ENCODE assay signal across 26 cellular contexts in genomic region chr10:5958077-5958476, GRCh38. TPM values are rescaled to one million over a fixed set of nuclear protein-coding genes. Genes with fewer than 3 reads are reported as not detected.
DNase-seq lines count a peak whose midpoint lies in the region; ATAC-seq and TF ChIP-seq lines count a peak whose summit lies in the region.
"Had no signal": no experiment of that assay in that cellular context is flagged by ENCODE, and none has a peak within 500 bp of the region (broad histone marks: within the 10 kb centered on the region; RNA-seq: fewer than 3 reads in every experiment).

No MANE protein-coding gene starts in this region.

- no peaks in the 10 kb centered on the region for H3K27me3 ChIP-seq in SK-N-SH (ENCODE audit: insufficient read depth)
- H3K27me3 ChIP-seq in adipocyte (replicated peaks; ENCODE audit: control insufficient read depth, insufficient read depth, low read length), result no peaks in the 10 kb centered on the region
- H3K27me3 ChIP-seq in right cardiac atrium (ENCODE audit: control insufficient read depth, insufficient read depth), result no peaks in the 10 kb centered on the region
- H3K27me3 ChIP-seq in mesendoderm (ENCODE audit: insufficient read depth, low read length, poor library complexity), result no peaks in the 10 kb centered on the region

- no peak overlapping the region for H3K18ac ChIP-seq in mesendoderm (ENCODE audit: low read length)

- H3K4me3 ChIP-seq in SK-N-SH (ENCODE audit: low read depth in 2 of 2, low read length in 1 of 2) (no peak overlapping the region), adipocyte (ENCODE audit: low read length) (no peak overlapping the region), right cardiac atrium (ENCODE audit: low read length) (no peak overlapping the region), mesendoderm (ENCODE audit: low read length) (no peak overlapping the region)

- H3K23ac ChIP-seq in mesendoderm (ENCODE audit: low read length), result no peak overlapping the region

- H3K79me2 ChIP-seq in SK-N-SH (ENCODE audit: insufficient read depth), result no peaks in the 10 kb centered on the region
- H3K79me2 ChIP-seq in mesendoderm (ENCODE audit: control insufficient read depth, insufficient read depth, low read length), result no peaks in the 10 kb centered on the region

- no peak for TF ChIP-seq EP300 in SK-N-SH (IDR thresholded peaks at IDR 0.05; ENCODE audit: borderline replicate concordance in 1 of 2, low read depth in 1 of 2, low read length in 1 of 2)

- H4K5ac ChIP-seq in mesendoderm (ENCODE audit: low read length), result no peak overlapping the region

- 36% methylated on average over 2 of the region's 2 CpGs for WGBS in SK-N-SH (ENCODE audit: low lambda C conversion rate)
- 57% methylated on average over 2 of the region's 2 CpGs for WGBS in right cardiac atrium
- no CpG with 5 or more reads among the region's 2 CpGs for WGBS in mesendoderm (ENCODE audit: extremely low coverage, insufficient coverage, low lambda C conversion rate)

- H2AFZ ChIP-seq in SK-N-SH (ENCODE audit: low read depth), result no peak overlapping the region

- ATAC-seq in SK-N-SH treated with all-trans-retinoic acid at 6 μM for 48 hours (peak; percentile 27; the same call in 1 of the 3 replicates), right cardiac atrium (no peak)
- ATAC-seq: activated CD8-positive, alpha-beta T cell treated with anti-CD3 and anti-CD28 coated beads, Interleukin-2, amount 10 ng/mL, durations not matched to agents 7 days and 5 days; esophagus mucosa; HepG2; left cardiac atrium; naive thymus-derived CD8-positive, alpha-beta T cell had no signal

- no peak for TF ChIP-seq RAD21 in SK-N-SH (IDR thresholded peaks at IDR 0.05; ENCODE audit: low read length)

- H3K4me2 ChIP-seq in SK-N-SH (no peak overlapping the region), mesendoderm (ENCODE audit: low read length) (no peak overlapping the region)

- H2BK15ac ChIP-seq in mesendoderm (replicated peaks; ENCODE audit: low read depth), result no peak overlapping the region

- H3K27ac ChIP-seq in SK-N-SH (ENCODE audit: low read depth in 2 of 2, low read length in 1 of 2) (no peak overlapping the region), right cardiac atrium (ENCODE audit: low read length) (no peak overlapping the region), mesendoderm (ENCODE audit: low read depth, low read length) (no peak overlapping the region)
- H3K27ac ChIP-seq: 22Rv1, HL-60 had no signal

- H3K9me2 ChIP-seq in SK-N-SH, result no peaks in the 10 kb centered on the region

- H4K20me1 ChIP-seq in SK-N-SH (ENCODE audit: insufficient read depth), result no peaks in the 10 kb centered on the region

- H3K4me1 ChIP-seq in SK-N-SH (ENCODE audit: control insufficient read depth in 1 of 2, insufficient read depth in 2 of 2, low read depth in 1 of 2, low read length in 1 of 2) (no peaks in the 10 kb centered on the region), adipocyte (ENCODE audit: control insufficient read depth, insufficient read depth, low read length) (no peaks in the 10 kb centered on the region), right cardiac atrium (ENCODE audit: control insufficient read depth, insufficient read depth, low read length) (no peaks in the 10 kb centered on the region), mesendoderm (ENCODE audit: control insufficient read depth, low read depth, low read length) (no peaks in the 10 kb centered on the region)
- H3K4me1 ChIP-seq: Caco-2 had no signal

- no peak overlapping the region for H3K4ac ChIP-seq in mesendoderm (ENCODE audit: low read depth, low read length)

- H3K56ac ChIP-seq in mesendoderm (ENCODE audit: low read length), result no peak overlapping the region

- H3F3A ChIP-seq in SK-N-SH (replicated peaks; ENCODE audit: insufficient read depth), result peaks cover 9% of the 10 kb centered on the region

- no peak overlapping the region for H2BK120ac ChIP-seq in mesendoderm (ENCODE audit: low read depth, low read length)

- H2BK5ac ChIP-seq in mesendoderm (ENCODE audit: low read length), result no peak overlapping the region

- intact Hi-C loops in right cardiac atrium (cut with DNase I), result loop anchor here in 1 of 4 donors (10.0 kb wide), 1 partner anchor 127 kb away; the partner anchor contains the start of gene RBM17

- no peaks in the 10 kb centered on the region for H3K9me3 ChIP-seq in SK-N-SH
- H3K9me3 ChIP-seq in adipocyte (ENCODE audit: control insufficient read depth, low read length), result no peaks in the 10 kb centered on the region
- H3K9me3 ChIP-seq in right cardiac atrium (ENCODE audit: control insufficient read depth, low read length), result no peaks in the 10 kb centered on the region
- H3K9me3 ChIP-seq: Caco-2 had no signal

- CTCF ChIA-PET in SK-N-SH (lab: Yijun Ruan, JAX), result interaction anchor here (0.7 kb wide), 1 partner anchor 55 kb away, joined by 3 read pairs; no protein-coding TSS in a partner anchor

- H3K36me3 ChIP-seq in SK-N-SH (replicated peaks in 1 of 2; ENCODE audit: control insufficient read depth in 1 of 2, insufficient read depth in 2 of 2, low read length in 1 of 2), result no peaks in the 10 kb centered on the region
- H3K36me3 ChIP-seq in adipocyte (ENCODE audit: control insufficient read depth, insufficient read depth, low read length, severe bottlenecking), result no peaks in the 10 kb centered on the region
- H3K36me3 ChIP-seq in mesendoderm (ENCODE audit: control insufficient read depth, insufficient read depth, low read length), result no peaks in the 10 kb centered on the region

- POLR2A ChIA-PET in SK-N-SH (lab: Yijun Ruan, JAX), result no interaction called here

- DNase-seq in SK-N-SH, result no peak
- peak; percentile 76 for DNase-seq in adipocyte (ENCODE audit: low read depth)
- peak; percentile 63 for DNase-seq in fibroblast of gingiva (ENCODE audit: low read depth)
- no peak for DNase-seq in mucosa of gallbladder (ENCODE audit: low spot score)
- no peak for DNase-seq in right cardiac atrium
- DNase-seq in mesendoderm, result no peak
- DNase-seq in activated effector memory CD4-positive, alpha-beta T cell treated with anti-CD3 and anti-CD28 coated beads, Interleukin-2, amount 50 U/mL, for 16 hours, result no peak
- DNase-seq: activated CD8-positive, alpha-beta T cell treated with anti-CD3 and anti-CD28 coated beads, Interleukin-2, amount 10 ng/mL, durations not matched to agents 7 days and 5 days; activated naive CD4-positive, alpha-beta T cell; amygdala; Caco-2; DND-41; effector CD4-positive, alpha-beta T cell; glutamatergic neuron; left cardiac atrium; naive thymus-derived CD8-positive, alpha-beta T cell; NCI-H1105; NCI-H69; stimulated activated CD4-positive, alpha-beta T cell treated with anti-CD3 and anti-CD28 coated beads, Interleukin-4, amount 100 ng/mL, for 24 hours; stimulated activated naive CD4-positive, alpha-beta T cell treated with Interleukin-2 at 50 U/mL for 16 hours; T1000 had no signal

- H2AK5ac ChIP-seq in mesendoderm (ENCODE audit: low read length), result no peak overlapping the region

- no peak for TF ChIP-seq CTCF in SK-N-SH (IDR thresholded peaks at IDR 0.05)

- no peaks in the 10 kb centered on the region for H3K79me1 ChIP-seq in mesendoderm (ENCODE audit: low read length)

- H4K8ac ChIP-seq in mesendoderm (ENCODE audit: low read depth, low read length), result no peak overlapping the region

- H3K9ac ChIP-seq in SK-N-SH (no peak overlapping the region), adipocyte (ENCODE audit: low read length) (no peak overlapping the region), mesendoderm (ENCODE audit: low read length) (no peak overlapping the region)

TF ChIP-seq in SK-N-SH treated with all-trans-retinoic acid at 6 μM for 48 hours, 23 proteins besides CTCF, POLR2A, EP300 and RAD21 (continues in another document):
- TF ChIP-seq RARB (CRISPR knock-in tag; IDR thresholded peaks at IDR 0.05) (no peak), CSRNP3 (CRISPR knock-in tag; IDR thresholded peaks at IDR 0.05) (no peak), ZC3H10 (CRISPR knock-in tag; IDR thresholded peaks at IDR 0.05) (no peak)

TF ChIP-seq in SK-N-SH, 30 proteins besides CTCF, POLR2A, EP300 and RAD21 (continues in another document):
- TF ChIP-seq RXRA (IDR thresholded peaks at IDR 0.05; ENCODE audit: borderline replicate concordance, low read depth), result no peak
- TF ChIP-seq ELF1 (IDR thresholded peaks at IDR 0.05), result no peak
- no peak for TF ChIP-seq SMC3 (IDR thresholded peaks at IDR 0.05; ENCODE audit: low read depth, low read length)
- no peak for TF ChIP-seq EZH2phosphoT487 (IDR thresholded peaks at IDR 0.05; ENCODE audit: borderline replicate concordance, low read depth)
- TF ChIP-seq MEF2A (IDR thresholded peaks at IDR 0.05; ENCODE audit: borderline replicate concordance, low read depth), result no peak
- no peak for TF ChIP-seq TAF1 (IDR thresholded peaks at IDR 0.05; ENCODE audit: borderline replicate concordance, low read depth, low read length)
- TF ChIP-seq FOXJ3 (CRISPR knock-in tag; IDR thresholded peaks at IDR 0.05), result no peak
- no peak for TF ChIP-seq SIN3A (IDR thresholded peaks at IDR 0.05; ENCODE audit: borderline replicate concordance, low read depth, low read length)
- TF ChIP-seq FOSL2 (IDR thresholded peaks at IDR 0.05; ENCODE audit: borderline replicate concordance, low read depth), result no peak
- TF ChIP-seq, protein P1, sequence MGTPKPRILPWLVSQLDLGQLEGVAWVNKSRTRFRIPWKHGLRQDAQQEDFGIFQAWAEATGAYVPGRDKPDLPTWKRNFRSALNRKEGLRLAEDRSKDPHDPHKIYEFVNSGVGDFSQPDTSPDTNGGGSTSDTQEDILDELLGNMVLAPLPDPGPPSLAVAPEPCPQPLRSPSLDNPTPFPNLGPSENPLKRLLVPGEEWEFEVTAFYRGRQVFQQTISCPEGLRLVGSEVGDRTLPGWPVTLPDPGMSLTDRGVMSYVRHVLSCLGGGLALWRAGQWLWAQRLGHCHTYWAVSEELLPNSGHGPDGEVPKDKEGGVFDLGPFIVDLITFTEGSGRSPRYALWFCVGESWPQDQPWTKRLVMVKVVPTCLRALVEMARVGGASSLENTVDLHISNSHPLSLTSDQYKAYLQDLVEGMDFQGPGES (IDR thresholded peaks at IDR 0.05; ENCODE audit: low read depth, low read length), result no peak
- no peak for TF ChIP-seq RFX5 (IDR thresholded peaks at IDR 0.05; ENCODE audit: low read length)

RNA-seq across cellular contexts. Expression of gene IL15RA, which starts 19.3 kb away (rescaled TPM):
- polyA plus RNA-seq in SK-N-SH (2012; rRNA removed) (1.2 and 2.1 TPM in 2 replicates), right cardiac atrium (13.9 TPM)
- polyA plus RNA-seq in SK-N-SH (2012; cell fraction: cytosol; rRNA removed), result 0.82 and 1.3 TPM in 2 replicates
- 1.5 and 2.1 TPM in 2 replicates for polyA plus RNA-seq in SK-N-SH (2012; cell fraction: nucleus; rRNA removed)
- total RNA-seq in mucosa of gallbladder (25.6 TPM), right cardiac atrium (10 to 100 TPM; 11.8 to 19.7 (median 15.8) TPM)
- polyA plus RNA-seq in mesendoderm (2013, experiment 1 of 2), result 2.3 TPM
- polyA plus RNA-seq in mesendoderm (2013, experiment 2 of 2), result 2.0 TPM

Comparison
In these comparisons a context has a peak if more than half of its experiments do, and no peak if none do; other contexts are left out.
1. DNase-seq: peak in adipocyte (single experiment) and fibroblast of gingiva (single experiment); none in SK-N-SH (single experiment), mucosa of gallbladder (single experiment), right cardiac atrium (0 of 3), mesendoderm (single experiment) and activated effector memory CD4-positive, alpha-beta T cell treated with anti-CD3 and anti-CD28 coated beads, Interleukin-2, amount 50 U/mL, for 16 hours (single experiment).